Comparison of ENCODE assay signal across 16 cellular contexts in the genomic region with DNA sequence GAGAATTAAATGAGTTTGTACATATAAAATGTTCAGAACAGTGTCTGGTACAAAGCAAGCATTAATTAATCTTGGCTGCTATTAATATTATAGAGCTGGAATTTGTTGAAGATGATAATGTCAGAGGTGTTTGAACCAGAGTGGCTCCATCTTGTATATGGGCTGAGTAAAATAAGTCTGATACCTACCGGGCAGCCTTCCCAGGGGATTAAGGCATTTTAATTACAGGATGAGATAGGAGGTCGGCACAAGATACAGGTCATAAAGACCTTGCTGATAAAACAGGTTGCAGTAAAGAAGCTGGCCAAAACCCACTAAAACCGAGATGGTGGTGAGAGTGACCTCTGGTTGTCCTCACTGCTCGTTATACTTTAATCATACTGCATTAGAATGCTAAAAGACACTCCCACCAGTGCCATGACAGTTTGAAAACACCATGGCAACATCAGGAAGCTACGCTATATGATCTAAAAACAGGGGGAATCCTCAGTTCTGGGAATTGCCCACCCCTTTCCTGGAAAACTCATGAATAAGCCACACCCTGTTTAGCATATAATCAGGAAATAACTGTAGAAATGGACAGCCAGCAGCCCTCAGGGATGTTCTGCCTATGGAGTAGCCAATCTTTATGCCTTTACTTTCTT.
A peak's percentile ranks its signal among the peaks of the same experiment; 100 is the strongest.
DNase-seq lines count a peak whose midpoint lies in the region; ATAC-seq and TF ChIP-seq lines count a peak whose summit lies in the region.
"Had no signal": no experiment of that assay in that cellular context is flagged by ENCODE, and none has a peak within 500 bp of the region (broad histone marks: within the 10 kb centered on the region; RNA-seq: fewer than 3 reads in every experiment).

No MANE protein-coding gene starts in this region.

- H3K18ac ChIP-seq in mesendoderm (ENCODE audit: low read length) = no peak overlapping the region

- H3K4me2 ChIP-seq in mesendoderm (ENCODE audit: low read length) = no peak overlapping the region
- no peak overlapping the region for H3K4me2 ChIP-seq in PC-9
- H3K4me2 ChIP-seq: GM23338 had no signal

- H3K9me3 ChIP-seq in heart left ventricle (peaks cover 0 to 10% (median 0%) of the 10 kb centered on the region in 12 donors), PC-9 (ENCODE audit: insufficient read depth, low read depth) (no peaks in the 10 kb centered on the region)

- no peak overlapping the region for H3K4me3 ChIP-seq in heart left ventricle
- H3K4me3 ChIP-seq in mesendoderm (ENCODE audit: low read length) = no peak overlapping the region
- no peak overlapping the region for H3K4me3 ChIP-seq in PC-9
- H3K4me3 ChIP-seq: GM23338 had no signal

- H2AFZ ChIP-seq in PC-9 = no peak overlapping the region

- no peak overlapping the region for H3K4ac ChIP-seq in mesendoderm (ENCODE audit: low read depth, low read length)

- DNase-seq in NCI-H748 (lab: John Stamatoyannopoulos, UW; ENCODE audit: unreplicated experiment) (peak; percentile 11), NCI-H748 treated with DMSO at 0.1 percent for 48 hours (lab: John Stamatoyannopoulos, UW) (no peak), OCI-M1 (lab: John Stamatoyannopoulos, UW) (peak; percentile 91), heart left ventricle (peak in 1 of 5 donors; percentile 22), mesendoderm (peak; percentile 17), NCI-H1417 (lab: John Stamatoyannopoulos, UW) (no peak), PC-9 (no peak)
- no peak for DNase-seq in central memory CD4-positive, alpha-beta T cell
- DNase-seq: CD8-positive, alpha-beta T cell; COR-L47; DMS153; DMS79 treated with DMSO at 0.1 percent for 48 hours; EL; H7 had no signal

- CTCF ChIA-PET in PC-9 (lab: Charles Lee) = no interaction called here

- H3K79me1 ChIP-seq in mesendoderm (ENCODE audit: low read length) = no peaks in the 10 kb centered on the region

- H3K4me1 ChIP-seq in heart left ventricle (peaks cover 0 to 14% (median 0%) of the 10 kb centered on the region in 12 donors), mesendoderm (ENCODE audit: control insufficient read depth, low read depth, low read length) (no peaks in the 10 kb centered on the region), PC-9 (replicated peaks; ENCODE audit: insufficient read depth) (peaks cover 16% of the 10 kb centered on the region)

- H3K27ac ChIP-seq in heart left ventricle (peak overlapping the region in 5 of 12 donors; percentile 8 to 49 (median 30)), mesendoderm (ENCODE audit: low read depth, low read length) (no peak overlapping the region), PC-9 (no peak overlapping the region)
- H3K27ac ChIP-seq: 22Rv1 had no signal

- H3K27me3 ChIP-seq in heart left ventricle (no peaks in the 10 kb centered on the region), mesendoderm (ENCODE audit: insufficient read depth, low read length, poor library complexity) (no peaks in the 10 kb centered on the region), PC-9 (ENCODE audit: insufficient read depth, low read depth) (no peaks in the 10 kb centered on the region)

- H3K56ac ChIP-seq in mesendoderm (ENCODE audit: low read length) = no peak overlapping the region

- no peak overlapping the region for H4K8ac ChIP-seq in mesendoderm (ENCODE audit: low read depth, low read length)

- intact Hi-C loops in heart left ventricle (cut with DNase I) = loop anchor here in 4 of 10 donors (10.0 kb wide), 3 partner anchors 85 to 705 kb away; no protein-coding TSS in a partner anchor
- intact Hi-C loops in PC-9 (cut with micrococcal nuclease; ENCODE audit: unreplicated experiment) = no loop called here

- H4K5ac ChIP-seq in mesendoderm (ENCODE audit: low read length) = no peak overlapping the region

- TF ChIP-seq CTCF in heart left ventricle (IDR thresholded peaks at IDR 0.05) = no peak
- no peak for TF ChIP-seq CTCF in PC-9 (conservative IDR thresholded peaks at IDR 0.05)

- H2AK5ac ChIP-seq in mesendoderm (ENCODE audit: low read length) = no peak overlapping the region

- ATAC-seq in heart left ventricle = peak; percentile 51 to 61 (median 55)
- ATAC-seq: CD8-positive, alpha-beta T cell; GM23338 had no signal

- peaks cover 5% of the 10 kb centered on the region; the same call in 1 of the 2 replicates for H3F3A ChIP-seq in PC-9 (ENCODE audit: insufficient read depth, low read depth)

- no peak overlapping the region for H3K9ac ChIP-seq in mesendoderm (ENCODE audit: low read length)

- no peak overlapping the region for H3K23ac ChIP-seq in mesendoderm (ENCODE audit: low read length)

- TF ChIP-seq POLR2A in heart left ventricle (IDR thresholded peaks at IDR 0.05) = no peak

- H3K79me2 ChIP-seq in mesendoderm (ENCODE audit: control insufficient read depth, insufficient read depth, low read length) (no peaks in the 10 kb centered on the region), PC-9 (ENCODE audit: low read depth) (no peaks in the 10 kb centered on the region)

- H2BK15ac ChIP-seq in mesendoderm (replicated peaks; ENCODE audit: low read depth) = no peak overlapping the region

- no peaks in the 10 kb centered on the region for H4K20me1 ChIP-seq in PC-9 (ENCODE audit: insufficient read depth)

- H2BK120ac ChIP-seq in mesendoderm (ENCODE audit: low read depth, low read length) = no peak overlapping the region

- POLR2A ChIA-PET in PC-9 (lab: Charles Lee; ENCODE audit: unreplicated experiment) = no interaction called here

- no TSS peak for BruUV-seq in PC-9 (replicated peaks; lab: Mats Ljungman, UMichigan)

- WGBS in heart left ventricle, 4 donors = 39 to 44% (median 42%) methylated on average over 5 of the region's 5 CpGs
- WGBS in mesendoderm (ENCODE audit: extremely low coverage, insufficient coverage, low lambda C conversion rate) = no CpG with 5 or more reads among the region's 5 CpGs

- no peak overlapping the region for H2BK5ac ChIP-seq in mesendoderm (ENCODE audit: low read length)

- H3K9me2 ChIP-seq in PC-9 (ENCODE audit: insufficient read depth) = no peaks in the 10 kb centered on the region

- no peaks in the 10 kb centered on the region for H3K36me3 ChIP-seq in heart left ventricle
- no peaks in the 10 kb centered on the region for H3K36me3 ChIP-seq in mesendoderm (ENCODE audit: control insufficient read depth, insufficient read depth, low read length)
- H3K36me3 ChIP-seq in PC-9 (ENCODE audit: low read depth) = no peaks in the 10 kb centered on the region

Comparison
In these comparisons a context has a peak if more than half of its experiments do, and no peak if none do; other contexts are left out.
1. DNase-seq: peak in NCI-H748 (single experiment), OCI-M1 (single experiment) and mesendoderm (single experiment); none in NCI-H748 treated with DMSO at 0.1 percent for 48 hours (single experiment), central memory CD4-positive, alpha-beta T cell (single experiment), NCI-H1417 (0 of 3) and PC-9 (0 of 2).